ENCODE assay signal across 18 cellular contexts in the genomic region with DNA sequence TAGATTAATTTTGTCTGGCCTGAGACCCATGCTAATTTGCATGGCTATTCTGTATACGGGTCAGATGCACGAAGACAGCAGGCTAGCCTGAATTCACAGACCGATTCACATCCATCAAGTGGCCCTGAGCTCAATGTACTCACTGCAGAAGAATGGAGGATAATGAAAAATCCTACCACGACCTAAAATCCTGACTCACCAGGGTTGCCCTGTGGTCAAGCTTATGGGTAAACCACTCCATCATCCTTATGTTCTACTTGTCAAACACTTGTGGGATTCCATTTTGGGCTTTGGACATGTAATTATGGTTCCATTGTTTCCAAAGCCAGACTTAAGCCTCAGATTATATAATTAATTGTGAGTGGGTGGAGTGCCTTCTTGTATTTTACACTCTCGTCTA.
A peak's percentile ranks its signal among the peaks of the same experiment; 100 is the strongest.
DNase-seq lines count a peak whose midpoint lies in the region; ATAC-seq and TF ChIP-seq lines count a peak whose summit lies in the region.
"Had no signal": no experiment of that assay in that cellular context is flagged by ENCODE, and none has a peak within 500 bp of the region (broad histone marks: within the 10 kb centered on the region; RNA-seq: fewer than 3 reads in every experiment).

No MANE protein-coding gene starts in this region.

- TF ChIP-seq CTCF in chondrocyte (IDR thresholded peaks at IDR 0.05) (no peak), neural progenitor cell (IDR thresholded peaks at IDR 0.05) (no peak), coronary artery (IDR thresholded peaks at IDR 0.05) (no peak)

- H3F3A ChIP-seq in neural progenitor cell (ENCODE audit: low read depth) = no peaks in the 10 kb centered on the region

- H4K20me1 ChIP-seq in neural progenitor cell (ENCODE audit: low read depth) = no peaks in the 10 kb centered on the region

- H3K4me1 ChIP-seq in neural progenitor cell = peaks cover 23% of the 10 kb centered on the region

- H3K4me1 Mint-ChIP-seq in chondrocyte (ENCODE audit: low read depth) = peaks cover 43% of the 10 kb centered on the region
- H3K4me1 Mint-ChIP-seq in neural progenitor cell = peaks cover 29% of the 10 kb centered on the region
- peaks cover 0 to 7% of the 10 kb centered on the region in 2 donors for H3K4me1 Mint-ChIP-seq in effector memory CD8-positive, alpha-beta T cell (ENCODE audit: low read depth in 2 of 2)

- no peak overlapping the region for H2AFZ ChIP-seq in neural progenitor cell (replicated peaks)

- H3K9me3 Mint-ChIP-seq in chondrocyte (ENCODE audit: low read depth) = no peaks in the 10 kb centered on the region
- no peaks in the 10 kb centered on the region for H3K9me3 Mint-ChIP-seq in neural progenitor cell
- H3K9me3 Mint-ChIP-seq in effector memory CD8-positive, alpha-beta T cell = no peaks in the 10 kb centered on the region
- H3K9me3 Mint-ChIP-seq: CD4-positive, alpha-beta memory T cell; central memory CD8-positive, alpha-beta T cell; naive B cell had no signal

- no peaks in the 10 kb centered on the region for H3K36me3 ChIP-seq in neural progenitor cell

- no peak overlapping the region for H3K4me2 ChIP-seq in neural progenitor cell

- H3K9ac ChIP-seq in neural progenitor cell = no peak overlapping the region

- no peaks in the 10 kb centered on the region for H3K79me2 ChIP-seq in neural progenitor cell (ENCODE audit: low read depth)

- no peak for ATAC-seq in effector memory CD8-positive, alpha-beta T cell (replicated peaks)
- ATAC-seq: sciatic nerve had no signal

- no peaks in the 10 kb centered on the region for H3K27me3 ChIP-seq in neural progenitor cell

- DNase-seq in GM04503 (ENCODE audit: low read depth) (peak; percentile 72), NCI-H82 (lab: John Stamatoyannopoulos, UW) (peak; percentile 78), chondrocyte (ENCODE audit: low spot score) (no peak), neural progenitor cell (ENCODE audit: low spot score) (no peak), SW480 (ENCODE audit: low spot score) (no peak), NAMALWA (ENCODE audit: low spot score) (no peak), coronary artery (ENCODE audit: low spot score) (no peak)
- no peak for DNase-seq in effector memory CD8-positive, alpha-beta T cell
- DNase-seq: activated CD4-positive, alpha-beta T cell treated with anti-CD3 and anti-CD28 coated beads, Interleukin-2, amount 50 U/mL, for 4 hours; activated effector memory CD4-positive, alpha-beta T cell treated with anti-CD3 and anti-CD28 coated beads, Interleukin-2, amount 50 U/mL, for 16 hours; CD4-positive, alpha-beta memory T cell; erythroblast; KBM-7; naive B cell; NCI-H2107; T-helper 2 cell had no signal

- no peaks in the 10 kb centered on the region for H3K9me3 ChIP-seq in neural progenitor cell (ENCODE audit: low read depth)

- H3K27me3 Mint-ChIP-seq in chondrocyte (ENCODE audit: low read depth) = no peaks in the 10 kb centered on the region
- peaks cover 11% of the 10 kb centered on the region for H3K27me3 Mint-ChIP-seq in neural progenitor cell (ENCODE audit: insufficient read depth, low read depth)
- peaks cover 8 to 17% of the 10 kb centered on the region in 2 donors for H3K27me3 Mint-ChIP-seq in effector memory CD8-positive, alpha-beta T cell

- no peak overlapping the region for H3K4me3 ChIP-seq in neural progenitor cell
- no peak overlapping the region for H3K4me3 ChIP-seq in coronary artery

- no peak overlapping the region for H3K4me3 Mint-ChIP-seq in chondrocyte (ENCODE audit: unreplicated experiment)
- H3K4me3 Mint-ChIP-seq in neural progenitor cell = no peak overlapping the region
- H3K4me3 Mint-ChIP-seq in effector memory CD8-positive, alpha-beta T cell = no peak overlapping the region
- H3K4me3 Mint-ChIP-seq: CD4-positive, alpha-beta memory T cell; central memory CD8-positive, alpha-beta T cell; naive B cell had no signal

- peak overlapping the region; percentile 62 for H3K27ac Mint-ChIP-seq in chondrocyte (ENCODE audit: unreplicated experiment)
- H3K27ac Mint-ChIP-seq in neural progenitor cell = peak overlapping the region; percentile 29
- H3K27ac Mint-ChIP-seq in effector memory CD8-positive, alpha-beta T cell = no peak overlapping the region
- H3K27ac Mint-ChIP-seq: CD4-positive, alpha-beta memory T cell had no signal

- H3K27ac ChIP-seq in neural progenitor cell (no peak overlapping the region), coronary artery (no peak overlapping the region)

- no peaks in the 10 kb centered on the region for H3K36me3 Mint-ChIP-seq in chondrocyte (ENCODE audit: low read depth)
- H3K36me3 Mint-ChIP-seq in neural progenitor cell = no peaks in the 10 kb centered on the region
- peaks cover 3% of the 10 kb centered on the region for H3K36me3 Mint-ChIP-seq in effector memory CD8-positive, alpha-beta T cell (ENCODE audit: insufficient read depth)
- H3K36me3 Mint-ChIP-seq: CD4-positive, alpha-beta memory T cell; naive B cell had no signal

Comparison
In these comparisons a context has a peak if more than half of its experiments do, and no peak if none do; other contexts are left out.
1. DNase-seq: peak in GM04503 (single experiment) and NCI-H82 (single experiment); none in chondrocyte (single experiment), neural progenitor cell (single experiment), SW480 (single experiment), NAMALWA (single experiment), effector memory CD8-positive, alpha-beta T cell (0 of 3) and coronary artery (single experiment).
2. H3K27ac Mint-ChIP-seq: peak in chondrocyte (single experiment) and neural progenitor cell (single experiment); none in effector memory CD8-positive, alpha-beta T cell (0 of 2).